22 cellular contexts compared by ENCODE assay signal in genomic region chr7:26006421-26006820, GRCh38.
DNase-seq lines count a peak whose midpoint lies in the region; ATAC-seq and TF ChIP-seq lines count a peak whose summit lies in the region.
"Had no signal": no experiment of that assay in that cellular context is flagged by ENCODE, and none has a peak within 500 bp of the region (broad histone marks: within the 10 kb centered on the region; RNA-seq: fewer than 3 reads in every experiment).

No MANE protein-coding gene starts in this region.

- H3K4me3 ChIP-seq in Caco-2 (ENCODE audit: low read depth, low read length) (no peak overlapping the region), body of pancreas (no peak overlapping the region), mucosa of descending colon (no peak overlapping the region), stomach (no peak overlapping the region), WERI-Rb-1 (ENCODE audit: low read depth, low read length) (no peak overlapping the region)
- H3K4me3 ChIP-seq: BLaER1, HAP-1, MG63, PC-9, SJCRH30 had no signal

- H3K27ac ChIP-seq in body of pancreas = peak overlapping the region; percentile 90 to 92 (median 91)
- peak overlapping the region; percentile 59 to 74 (median 66) for H3K27ac ChIP-seq in stomach
- H3K27ac ChIP-seq in WERI-Rb-1 = no peak overlapping the region
- H3K27ac ChIP-seq: BLaER1, PC-9, SJCRH30 had no signal

- TF ChIP-seq EP300 in stomach (IDR thresholded peaks at IDR 0.05) = no peak

- peaks cover 13% of the 10 kb centered on the region for H3K36me3 Mint-ChIP-seq in Caco-2 (ENCODE audit: insufficient read depth, unreplicated experiment)
- no peaks in the 10 kb centered on the region for H3K36me3 Mint-ChIP-seq in activated CD8-positive, alpha-beta T cell treated with anti-CD3 and anti-CD28 coated beads for 36 hours (ENCODE audit: low read depth)
- H3K36me3 Mint-ChIP-seq: CD4-positive, CD25-positive, alpha-beta regulatory T cell had no signal

- CTCF ChIA-PET in Caco-2 (lab: Charles Lee) = interaction anchor here (1.6 to 1.8 kb wide), 2 partner anchors 11 to 112 kb away, joined by 3 to 6 read pairs; no protein-coding TSS in a partner anchor
- CTCF ChIA-PET in activated CD8-positive, alpha-beta T cell treated with anti-CD3 and anti-CD28 coated beads for 36 hours (lab: Charles Lee) = no interaction called here

- no TSS peak for BruUV-seq in Caco-2 (replicated peaks; lab: Mats Ljungman, UMichigan)

- H3K36me3 ChIP-seq in Caco-2 (ENCODE audit: control insufficient read depth, insufficient read depth, low read length) = no peaks in the 10 kb centered on the region
- H3K36me3 ChIP-seq in body of pancreas (replicated peaks in 1 of 2; ENCODE audit: insufficient read depth in 1 of 2, low read depth in 2 of 2) = no peaks in the 10 kb centered on the region
- no peaks in the 10 kb centered on the region for H3K36me3 ChIP-seq in mucosa of descending colon (ENCODE audit: low read depth)
- no peaks in the 10 kb centered on the region for H3K36me3 ChIP-seq in stomach
- no peaks in the 10 kb centered on the region for H3K36me3 ChIP-seq in WERI-Rb-1
- H3K36me3 ChIP-seq: BLaER1, HAP-1, MG63, SJCRH30 had no signal

- peak in 2 of 3 donors; percentile 45 to 47 for TF ChIP-seq POLR2A in body of pancreas (IDR thresholded peaks at IDR 0.05)
- no peak for TF ChIP-seq POLR2A in stomach (IDR thresholded peaks at IDR 0.05)

- POLR2A ChIA-PET in Caco-2 (lab: Charles Lee) = interaction anchor here (0.6 to 0.7 kb wide), 2 partner anchors 18 to 826 kb away, joined by 3 to 6 read pairs; a partner anchor contains a TSS
- POLR2A ChIA-PET in activated CD8-positive, alpha-beta T cell treated with anti-CD3 and anti-CD28 coated beads for 36 hours (lab: Charles Lee) = no interaction called here

- no peaks in the 10 kb centered on the region for H3K27me3 Mint-ChIP-seq in Caco-2 (ENCODE audit: insufficient read depth, unreplicated experiment)
- H3K27me3 Mint-ChIP-seq in activated CD8-positive, alpha-beta T cell treated with anti-CD3 and anti-CD28 coated beads for 36 hours = peaks cover 13% of the 10 kb centered on the region

- 36 to 48% methylated on average over 5 of the region's 5 CpGs for WGBS in body of pancreas, 2 donors
- 60 to 81% (median 72%) methylated on average over 5 of the region's 5 CpGs for WGBS in stomach, 5 donors

- DNase-seq in Caco-2 (peak; percentile 62 to 72), body of pancreas (peak; percentile 37 to 54 (median 54)), mucosa of descending colon (no peak), stomach (no peak), WERI-Rb-1 (no peak)
- DNase-seq in activated CD8-positive, alpha-beta T cell treated with anti-CD3 and anti-CD28 coated beads for 36 hours = no peak
- DNase-seq: CD4-positive, CD25-positive, alpha-beta regulatory T cell; GOT3; HFFc6; KG1; MG63; NCI-H2029; NCI-H446; NCI-H524 treated with DMSO at 0.1 percent for 48 hours; NCI-H774; NK-92 treated with Interleukin-12 subunit alpha and Interleukin-12 subunit beta, amount 100 ng/mL, for 24 hours had no signal

- ATAC-seq in body of pancreas (peak; percentile 16), mucosa of descending colon (peak; percentile 5), GM21526 (IDR thresholded peaks at IDR 0.05; ENCODE audit: low FRiP score, unreplicated experiment) (no peak)
- no peak for ATAC-seq in activated CD8-positive, alpha-beta T cell treated with anti-CD3 and anti-CD28 coated beads for 36 hours
- ATAC-seq: Right ventricle myocardium inferior had no signal

- H3K4me1 Mint-ChIP-seq in Caco-2 (ENCODE audit: low read depth, unreplicated experiment) = peaks cover 41% of the 10 kb centered on the region
- no peaks in the 10 kb centered on the region for H3K4me1 Mint-ChIP-seq in activated CD8-positive, alpha-beta T cell treated with anti-CD3 and anti-CD28 coated beads for 36 hours (ENCODE audit: low read depth)

- H3K27me3 ChIP-seq in Caco-2 (replicated peaks; ENCODE audit: control insufficient read depth, insufficient read depth, low read length) (no peaks in the 10 kb centered on the region), body of pancreas (no peaks in the 10 kb centered on the region), stomach (no peaks in the 10 kb centered on the region), WERI-Rb-1 (ENCODE audit: insufficient read depth, low read depth, severe bottlenecking) (no peaks in the 10 kb centered on the region)
- H3K27me3 ChIP-seq: BLaER1, SJCRH30 had no signal

- H3K9me3 ChIP-seq in Caco-2 (no peaks in the 10 kb centered on the region; the same call in 1 of the 2 replicates), body of pancreas (no peaks in the 10 kb centered on the region), mucosa of descending colon (no peaks in the 10 kb centered on the region), stomach (no peaks in the 10 kb centered on the region), WERI-Rb-1 (ENCODE audit: severe bottlenecking) (no peaks in the 10 kb centered on the region)
- H3K9me3 ChIP-seq: BLaER1, HAP-1, MG63, SJCRH30 had no signal

- H3K4me3 Mint-ChIP-seq in Caco-2 (ENCODE audit: unreplicated experiment) = peak overlapping the region; percentile 45
- H3K4me3 Mint-ChIP-seq in activated CD8-positive, alpha-beta T cell treated with anti-CD3 and anti-CD28 coated beads for 36 hours = no peak overlapping the region
- H3K4me3 Mint-ChIP-seq: CD4-positive, CD25-positive, alpha-beta regulatory T cell; HFFc6 had no signal

- no peaks in the 10 kb centered on the region for H3K9me3 Mint-ChIP-seq in Caco-2 (ENCODE audit: unreplicated experiment)
- H3K9me3 Mint-ChIP-seq in activated CD8-positive, alpha-beta T cell treated with anti-CD3 and anti-CD28 coated beads for 36 hours = no peaks in the 10 kb centered on the region

- intact Hi-C loops in Caco-2 (cut with micrococcal nuclease; ENCODE audit: unreplicated experiment) = loop anchor here (1.0 to 10.0 kb wide), 4 partner anchors 10 to 178 kb away; partner anchors contain the start of gene NFE2L3
- intact Hi-C loops in body of pancreas (cut with DNase I) = no loop called here
- intact Hi-C loops in mucosa of descending colon (cut with DNase I, micrococcal nuclease) = no loop called here
- intact Hi-C loops in stomach (cut with DNase I; ENCODE audit: low total_unique reads) = no loop called here
- intact Hi-C loops in activated CD8-positive, alpha-beta T cell treated with anti-CD3 and anti-CD28 coated beads for 36 hours (cut with micrococcal nuclease) = no loop called here

- peaks cover 55% of the 10 kb centered on the region for H3K4me1 ChIP-seq in Caco-2
- H3K4me1 ChIP-seq in body of pancreas = peaks cover 70% of the 10 kb centered on the region
- H3K4me1 ChIP-seq in mucosa of descending colon (ENCODE audit: low read depth) = no peaks in the 10 kb centered on the region
- H3K4me1 ChIP-seq in stomach = peaks cover 10 to 46% (median 26%) of the 10 kb centered on the region in 4 donors
- H3K4me1 ChIP-seq: HAP-1, SJCRH30 had no signal

- peak overlapping the region; percentile 86 for H3K27ac Mint-ChIP-seq in Caco-2 (ENCODE audit: unreplicated experiment)
- no peak overlapping the region for H3K27ac Mint-ChIP-seq in activated CD8-positive, alpha-beta T cell treated with anti-CD3 and anti-CD28 coated beads for 36 hours
- H3K27ac Mint-ChIP-seq: CD4-positive, CD25-positive, alpha-beta regulatory T cell; HFFc6 had no signal

- TF ChIP-seq CTCF in Caco-2 (IDR thresholded peaks at IDR 0.05; ENCODE audit: insufficient read depth in 1 of 2, low read depth in 1 of 2, low read length in 1 of 2, severe bottlenecking in 1 of 2, unreplicated experiment in 1 of 2) (no peak), body of pancreas (IDR thresholded peaks at IDR 0.05) (no peak), mucosa of descending colon (IDR thresholded peaks at IDR 0.05) (no peak), stomach (IDR thresholded peaks at IDR 0.05) (no peak), WERI-Rb-1 (IDR thresholded peaks at IDR 0.05; ENCODE audit: low read depth, low read length) (no peak)
- no peak for TF ChIP-seq CTCF in activated CD8-positive, alpha-beta T cell treated with anti-CD3 and anti-CD28 coated beads for 36 hours (IDR thresholded peaks at IDR 0.05)

Comparison
In these comparisons a context has a peak if more than half of its experiments do, and no peak if none do; other contexts are left out.
1. DNase-seq: peak in Caco-2 (2 of 2) and body of pancreas (4 of 4); none in mucosa of descending colon (0 of 3), stomach (single experiment), activated CD8-positive, alpha-beta T cell treated with anti-CD3 and anti-CD28 coated beads for 36 hours (single experiment) and WERI-Rb-1 (single experiment).
2. ATAC-seq: peak in body of pancreas (single experiment) and mucosa of descending colon (single experiment); none in activated CD8-positive, alpha-beta T cell treated with anti-CD3 and anti-CD28 coated beads for 36 hours (single experiment) and GM21526 (single experiment).
3. POLR2A ChIP-seq: peak in body of pancreas (2 of 3); none in stomach (0 of 4).